8 cellular contexts compared by ENCODE assay signal in the genomic region with DNA sequence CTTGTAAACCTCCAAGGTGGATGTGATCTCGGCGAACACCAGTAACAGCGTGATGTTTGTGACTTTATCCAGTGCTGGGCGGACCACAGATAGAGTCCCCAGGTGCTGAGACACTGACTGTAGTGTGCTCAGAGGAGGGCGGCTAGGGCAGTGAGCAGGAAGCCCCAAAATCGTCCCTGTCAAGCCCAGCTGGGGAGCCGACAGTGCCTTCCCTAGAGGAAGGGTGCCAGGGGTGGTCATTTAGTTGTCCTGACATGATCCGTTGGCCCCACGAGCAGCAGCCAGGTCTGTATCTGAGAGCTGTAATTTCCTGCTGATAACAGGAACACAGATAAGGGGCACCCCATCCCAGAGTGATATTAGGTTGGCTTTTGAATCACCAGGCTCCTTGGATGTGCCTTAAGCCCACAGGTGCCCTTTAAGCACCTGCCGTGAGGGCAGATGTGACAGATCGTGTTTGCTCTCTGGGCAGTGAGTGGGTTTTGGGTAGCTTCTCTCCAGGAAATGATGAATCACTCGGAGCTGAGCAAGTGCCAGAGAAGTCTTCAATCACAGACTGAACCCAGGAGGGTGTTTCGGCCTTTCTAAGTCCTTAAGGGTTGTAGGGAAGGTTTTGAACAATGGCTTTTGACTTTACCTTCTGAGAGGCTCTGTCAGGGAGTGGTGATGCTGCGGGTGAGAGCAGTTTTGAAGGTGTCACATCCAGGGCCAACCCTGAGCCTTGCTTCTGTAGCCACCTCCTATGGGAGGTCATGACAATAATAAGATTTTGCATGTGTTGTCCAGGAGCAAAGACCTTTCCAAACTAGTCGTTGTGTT. TPM values are rescaled to one million over a fixed set of nuclear protein-coding genes. Genes with fewer than 3 reads are reported as not detected.
DNase-seq lines count a peak whose midpoint lies in the region; ATAC-seq and TF ChIP-seq lines count a peak whose summit lies in the region.

No MANE protein-coding gene starts in this region.

- ATAC-seq in GM23338: no peak; the same call in 2 of the 3 replicates

- H3K4me1 ChIP-seq in adrenal gland (replicated peaks in 1 of 2) (peaks cover 10 to 22% of the 10 kb centered on the region in 2 donors), GM23338 (ENCODE audit: insufficient read depth) (peaks cover 3% of the 10 kb centered on the region)

- peak overlapping the region; percentile 45 for H3K4me3 ChIP-seq in SU-DHL-6 (ENCODE audit: insufficient read depth, low read length, poor library complexity, severe bottlenecking)
- H3K4me3 ChIP-seq in adrenal gland: peak overlapping the region in 1 of 4 donors; percentile 17
- H3K4me3 ChIP-seq in GM23338: no peak overlapping the region

- peak overlapping the region; percentile 65 for H3K4me2 ChIP-seq in SU-DHL-6 (ENCODE audit: low read depth, low read length, poor library complexity, severe bottlenecking)
- H3K4me2 ChIP-seq in GM23338: no peak overlapping the region

- H2AFZ ChIP-seq in SU-DHL-6 (ENCODE audit: low read depth, low read length, severe bottlenecking) (no peak overlapping the region), GM23338 (no peak overlapping the region)

- peaks cover 27% of the 10 kb centered on the region; the same call in 2 of the 3 replicates for H3K4me1 Mint-ChIP-seq in GM23338

- no peak overlapping the region for H3K4me3 Mint-ChIP-seq in GM23338

- H3K9me3 ChIP-seq in SU-DHL-6 (ENCODE audit: insufficient read depth, low read length) (no peaks in the 10 kb centered on the region), adrenal gland (replicated peaks in 1 of 3) (no peaks in the 10 kb centered on the region)

- H3K36me3 ChIP-seq in SU-DHL-6 (ENCODE audit: low read length): peaks cover 8% of the 10 kb centered on the region; the same call in 1 of the 2 replicates
- no peaks in the 10 kb centered on the region for H3K36me3 ChIP-seq in adrenal gland (replicated peaks in 1 of 2)
- no peaks in the 10 kb centered on the region for H3K36me3 ChIP-seq in GM23338 (ENCODE audit: insufficient read depth)

- 26 to 32% (median 28%) methylated on average over 9 to 15 of the region's 15 CpGs for WGBS in adrenal gland, 4 donors

- no peak for TF ChIP-seq POLR2A in adrenal gland (IDR thresholded peaks at IDR 0.05)

- H3K36me3 Mint-ChIP-seq in GM23338 (ENCODE audit: low read depth): peaks cover 14% of the 10 kb centered on the region

- TF ChIP-seq CTCF in GM20000 (IDR thresholded peaks at IDR 0.05; ENCODE audit: extremely low read depth, missing control alignments): no peak
- TF ChIP-seq CTCF in SU-DHL-6 (IDR thresholded peaks at IDR 0.05; ENCODE audit: insufficient read depth, low read length, poor library complexity, severe bottlenecking): no peak
- TF ChIP-seq CTCF in adrenal gland (IDR thresholded peaks at IDR 0.05): no peak
- no peak for TF ChIP-seq CTCF in GM23338 (conservative IDR thresholded peaks at IDR 0.05; ENCODE audit: low read depth in 2 of 2)

- H3K9me3 Mint-ChIP-seq in GM23338: peaks cover 12% of the 10 kb centered on the region

- H3K27me3 Mint-ChIP-seq in GM23338 (ENCODE audit: insufficient read depth, low read depth, poor library complexity): no peaks in the 10 kb centered on the region

- intact Hi-C loops in adrenal gland (cut with DNase I): no loop called here

- peak overlapping the region; percentile 56 for H3K9ac ChIP-seq in SU-DHL-6 (ENCODE audit: low read length)

- peak overlapping the region; percentile 98 for H3K27ac ChIP-seq in SU-DHL-6 (ENCODE audit: low read depth, low read length)
- peak overlapping the region in 2 of 5 donors; percentile 64 to 74 for H3K27ac ChIP-seq in adrenal gland
- H3K27ac ChIP-seq in GM23338 (ENCODE audit: low read depth): no peak overlapping the region

- H3F3A ChIP-seq in SU-DHL-6 (ENCODE audit: insufficient read depth) (peaks cover 73% of the 10 kb centered on the region), GM23338 (replicated peaks; ENCODE audit: low read depth) (no peaks in the 10 kb centered on the region)

- peak; percentile 7 for DNase-seq in COLO829 (ENCODE audit: low spot score)
- peak; percentile 51 for DNase-seq in GM20000 (ENCODE audit: low spot score)
- DNase-seq in HS-27A (ENCODE audit: low read depth): peak; percentile 54
- peak in 6 of 7 donors; percentile 46 to 73 (median 61) for DNase-seq in adrenal gland
- peak; percentile 54 for DNase-seq in left kidney (ENCODE audit: low read depth, low spot score)
- DNase-seq in stimulated activated CD8-positive, alpha-beta memory T cell treated with anti-CD3 and anti-CD28 coated beads, Interleukin-7, amount 100 ng/mL, for 4 hours (ENCODE audit: low read depth in 2 of 2): peak; percentile 67 to 71
- DNase-seq in GM23338 (ENCODE audit: low spot score): no peak

- no peaks in the 10 kb centered on the region for H3K9me2 ChIP-seq in SU-DHL-6 (replicated peaks; ENCODE audit: insufficient read depth, low read length)
- H3K9me2 ChIP-seq in GM23338 (ENCODE audit: insufficient read depth): no peaks in the 10 kb centered on the region

- 0 out of 2 replicates have a peak, but pooled peaks cover 3% of the 10 kb centered on the region for H4K20me1 ChIP-seq in SU-DHL-6 (ENCODE audit: low read depth, low read length)
- H4K20me1 ChIP-seq in GM23338 (replicated peaks; ENCODE audit: insufficient read depth): no peaks in the 10 kb centered on the region; the same call in 1 of the 2 replicates

- H3K27ac Mint-ChIP-seq in GM23338: no peak overlapping the region

- H3K27me3 ChIP-seq in SU-DHL-6 (ENCODE audit: low read length) (no peaks in the 10 kb centered on the region), adrenal gland (no peaks in the 10 kb centered on the region), GM23338 (ENCODE audit: insufficient read depth) (no peaks in the 10 kb centered on the region)

- H3K79me2 ChIP-seq in SU-DHL-6 (ENCODE audit: insufficient read depth, low read length) (peaks cover 80% of the 10 kb centered on the region), GM23338 (replicated peaks; ENCODE audit: insufficient read depth) (peaks cover under 1% of the 10 kb centered on the region)

TF ChIP-seq in GM23338, 12 proteins besides CTCF, POLR2A, EP300 and RAD21 (continues in another document):
- TF ChIP-seq JUNB (IDR thresholded peaks at IDR 0.05; ENCODE audit: unreplicated experiment) (no peak), EZH2 (IDR thresholded peaks at IDR 0.05; ENCODE audit: low read depth, unreplicated experiment) (no peak), EZH2phosphoT487 (IDR thresholded peaks at IDR 0.05; ENCODE audit: unreplicated experiment) (no peak), POLR2AphosphoS5 (IDR thresholded peaks at IDR 0.05; ENCODE audit: low read depth) (no peak), ZNF114 (CRISPR knock-in tag; IDR thresholded peaks at IDR 0.05) (no peak), CREB1 (CRISPR knock-in tag; IDR thresholded peaks at IDR 0.05; ENCODE audit: low read depth) (no peak), STAT1 (IDR thresholded peaks at IDR 0.05; ENCODE audit: unreplicated experiment) (no peak), NANOG (IDR thresholded peaks at IDR 0.05; ENCODE audit: borderline replicate concordance) (no peak), ZNF331 (CRISPR knock-in tag; IDR thresholded peaks at IDR 0.05; ENCODE audit: low read depth) (no peak)
- TF ChIP-seq, protein P1, sequence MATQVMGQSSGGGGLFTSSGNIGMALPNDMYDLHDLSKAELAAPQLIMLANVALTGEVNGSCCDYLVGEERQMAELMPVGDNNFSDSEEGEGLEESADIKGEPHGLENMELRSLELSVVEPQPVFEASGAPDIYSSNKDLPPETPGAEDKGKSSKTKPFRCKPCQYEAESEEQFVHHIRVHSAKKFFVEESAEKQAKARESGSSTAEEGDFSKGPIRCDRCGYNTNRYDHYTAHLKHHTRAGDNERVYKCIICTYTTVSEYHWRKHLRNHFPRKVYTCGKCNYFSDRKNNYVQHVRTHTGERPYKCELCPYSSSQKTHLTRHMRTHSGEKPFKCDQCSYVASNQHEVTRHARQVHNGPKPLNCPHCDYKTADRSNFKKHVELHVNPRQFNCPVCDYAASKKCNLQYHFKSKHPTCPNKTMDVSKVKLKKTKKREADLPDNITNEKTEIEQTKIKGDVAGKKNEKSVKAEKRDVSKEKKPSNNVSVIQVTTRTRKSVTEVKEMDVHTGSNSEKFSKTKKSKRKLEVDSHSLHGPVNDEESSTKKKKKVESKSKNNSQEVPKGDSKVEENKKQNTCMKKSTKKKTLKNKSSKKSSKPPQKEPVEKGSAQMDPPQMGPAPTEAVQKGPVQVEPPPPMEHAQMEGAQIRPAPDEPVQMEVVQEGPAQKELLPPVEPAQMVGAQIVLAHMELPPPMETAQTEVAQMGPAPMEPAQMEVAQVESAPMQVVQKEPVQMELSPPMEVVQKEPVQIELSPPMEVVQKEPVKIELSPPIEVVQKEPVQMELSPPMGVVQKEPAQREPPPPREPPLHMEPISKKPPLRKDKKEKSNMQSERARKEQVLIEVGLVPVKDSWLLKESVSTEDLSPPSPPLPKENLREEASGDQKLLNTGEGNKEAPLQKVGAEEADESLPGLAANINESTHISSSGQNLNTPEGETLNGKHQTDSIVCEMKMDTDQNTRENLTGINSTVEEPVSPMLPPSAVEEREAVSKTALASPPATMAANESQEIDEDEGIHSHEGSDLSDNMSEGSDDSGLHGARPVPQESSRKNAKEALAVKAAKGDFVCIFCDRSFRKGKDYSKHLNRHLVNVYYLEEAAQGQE (IDR thresholded peaks at IDR 0.05; ENCODE audit: unreplicated experiment): no peak

RNA-seq across cellular contexts. Expression of a gene that starts 7.7 kb away (rescaled TPM):
- total RNA-seq in adrenal gland: 10 to 100 TPM; 19.9 to 53.4 (median 36.8) TPM
- polyA plus RNA-seq in adrenal gland: 10 to 100 TPM; 17.0 to 58.3 (median 23.3) TPM
- total RNA-seq in GM23338 (2014; rRNA removed; shearing (Covaris generic)): 7.1 and 9.5 TPM in 2 replicates
- 4.4 and 5.4 TPM in 2 replicates for polyA plus RNA-seq in GM23338 (2016; fragmentation: Nextera tagmentation; extraction: Ambion mirVana)
